16 cellular contexts compared by ENCODE assay signal in genomic region chr13:30868806-30869470, GRCh38. TPM values are rescaled to one million over a fixed set of nuclear protein-coding genes. Genes with fewer than 3 reads are reported as not detected.
DNase-seq lines count a peak whose midpoint lies in the region; ATAC-seq and TF ChIP-seq lines count a peak whose summit lies in the region.
"Had no signal": no experiment of that assay in that cellular context is flagged by ENCODE, and none has a peak within 500 bp of the region (broad histone marks: within the 10 kb centered on the region; RNA-seq: fewer than 3 reads in every experiment).

No MANE protein-coding gene starts in this region.

- H3K36me3 ChIP-seq in skeletal muscle tissue (ENCODE audit: control insufficient read depth in 3 of 3, insufficient read depth in 3 of 3, low read length in 3 of 3), result no peaks in the 10 kb centered on the region
- no peaks in the 10 kb centered on the region for H3K36me3 ChIP-seq in A673 (ENCODE audit: insufficient read depth, low read length, poor library complexity, severe bottlenecking)
- H3K36me3 ChIP-seq: spleen had no signal

- CTCF ChIA-PET in A673 (lab: Charles Lee), result no interaction called here

- peaks cover 3% of the 10 kb centered on the region for H3K4me1 ChIP-seq in right cardiac atrium (ENCODE audit: control insufficient read depth, insufficient read depth, low read length)
- peaks cover 30 to 39% (median 37%) of the 10 kb centered on the region in 3 donors for H3K4me1 ChIP-seq in skeletal muscle tissue (ENCODE audit: control insufficient read depth in 3 of 3, insufficient read depth in 3 of 3, low read length in 3 of 3)
- peaks cover 31% of the 10 kb centered on the region for H3K4me1 ChIP-seq in A673 (ENCODE audit: insufficient read depth, low read length, poor library complexity, severe bottlenecking)

- no peak overlapping the region for H3K4me3 ChIP-seq in right cardiac atrium (ENCODE audit: low read length)
- H3K4me3 ChIP-seq in skeletal muscle tissue (ENCODE audit: low read length in 3 of 3), result no peak overlapping the region
- H3K4me3 ChIP-seq in A673 (ENCODE audit: low read depth, low read length, poor library complexity, severe bottlenecking), result no peak overlapping the region
- H3K4me3 ChIP-seq: spleen had no signal

- TF ChIP-seq CTCF in chondrocyte (IDR thresholded peaks at IDR 0.05), result no peak
- no peak for TF ChIP-seq CTCF in A673 (conservative IDR thresholded peaks at IDR 0.05; ENCODE audit: low read depth, low read length)

- intact Hi-C loops in right cardiac atrium (cut with DNase I) (loop anchor here in 1 of 4 donors (10.0 kb wide), 1 partner anchor 194 kb away; no protein-coding TSS in a partner anchor), A673 (cut with micrococcal nuclease; ENCODE audit: unreplicated experiment) (loop anchor here (5.0 kb wide), 3 partner anchors 173 to 447 kb away; partner anchors contain the start of gene UBE2L5)

- H3K27me3 Mint-ChIP-seq in chondrocyte (ENCODE audit: low read depth), result no peaks in the 10 kb centered on the region

- no TSS peak for BruUV-seq in A673 (replicated peaks; lab: Mats Ljungman, UMichigan)

- H3K36me3 Mint-ChIP-seq in chondrocyte (ENCODE audit: low read depth), result no peaks in the 10 kb centered on the region

- H3K4me1 Mint-ChIP-seq in chondrocyte (ENCODE audit: low read depth), result peaks cover 83% of the 10 kb centered on the region

- H3K9me3 ChIP-seq in right cardiac atrium (ENCODE audit: control insufficient read depth, low read length) (no peaks in the 10 kb centered on the region), skeletal muscle tissue (ENCODE audit: control insufficient read depth in 3 of 3, low read length in 3 of 3) (no peaks in the 10 kb centered on the region), A673 (ENCODE audit: low read depth, low read length, poor library complexity, severe bottlenecking) (no peaks in the 10 kb centered on the region)
- H3K9me3 ChIP-seq: spleen had no signal

- POLR2A ChIA-PET in A673 (lab: Charles Lee; ENCODE audit: low non-redundant PET), result no interaction called here

- no peaks in the 10 kb centered on the region for H3K27me3 ChIP-seq in right cardiac atrium (ENCODE audit: control insufficient read depth, insufficient read depth)
- no peaks in the 10 kb centered on the region for H3K27me3 ChIP-seq in skeletal muscle tissue (ENCODE audit: control insufficient read depth in 3 of 3, insufficient read depth in 3 of 3, low read length in 3 of 3)
- no peaks in the 10 kb centered on the region for H3K27me3 ChIP-seq in A673 (replicated peaks; ENCODE audit: insufficient read depth, low read depth, low read length, poor library complexity)
- H3K27me3 ChIP-seq: spleen had no signal

- DNase-seq in ELR (ENCODE audit: low read depth), result peak; percentile 32
- no peak for DNase-seq in chondrocyte (ENCODE audit: low spot score)
- peak in 1 of 3 donors; percentile 49 for DNase-seq in right cardiac atrium
- DNase-seq in A673 (ENCODE audit: low spot score), result no peak
- DNase-seq in activated naive CD4-positive, alpha-beta T cell treated with Interleukin-2 at 50 U/mL for 16 hours, result no peak
- no peak for DNase-seq in GDM1 (lab: John Stamatoyannopoulos, UW)
- DNase-seq: activated CD4-positive, alpha-beta T cell treated with anti-CD3 and anti-CD28 coated beads, Interleukin-2, amount 50 U/mL, for 48 hours; AML-193; effector memory CD4-positive, alpha-beta T cell; hippocampal formation; NCI-H2107; NCI-H82; RPMI8226; spleen had no signal

- peak overlapping the region; percentile 40 for H3K4me3 Mint-ChIP-seq in chondrocyte (ENCODE audit: unreplicated experiment)

- H3K27ac Mint-ChIP-seq in chondrocyte (ENCODE audit: unreplicated experiment), result peak overlapping the region; percentile 100

- ATAC-seq in right cardiac atrium, result no peak
- no peak for ATAC-seq in HG02852 (IDR thresholded peaks at IDR 0.05; ENCODE audit: unreplicated experiment)

- H3K9me3 Mint-ChIP-seq in chondrocyte (ENCODE audit: low read depth), result no peaks in the 10 kb centered on the region

- H3K27ac ChIP-seq in right cardiac atrium (ENCODE audit: low read length) (peak overlapping the region; percentile 31), skeletal muscle tissue (ENCODE audit: low read depth, low read length) (peak overlapping the region; percentile 78), A673 (ENCODE audit: low read depth, low read length, poor library complexity, severe bottlenecking) (no peak overlapping the region)

- H3K9ac ChIP-seq in skeletal muscle tissue (ENCODE audit: low read depth in 1 of 3, low read length in 3 of 3), result no peak overlapping the region

- 59% methylated on average over 5 of the region's 5 CpGs for WGBS in right cardiac atrium

RNA-seq across cellular contexts. Expression of gene MEDAG, which starts 37.1 kb away (rescaled TPM):
- total RNA-seq in chondrocyte, result 2.8 to 21.0 TPM (median 19.0 TPM) in 3 replicates
- 10 to 100 TPM in 1 of 4 donors, 1 to 10 TPM in 3; 5.4 to 22.2 (median 8.5) TPM for total RNA-seq in right cardiac atrium
- 7.3 TPM for polyA plus RNA-seq in right cardiac atrium
- total RNA-seq in skeletal muscle tissue, result 11.5 TPM
- total RNA-seq in A673 (2021), result not detected in 2 replicates
